1 cellular context compared by ENCODE assay signal in genomic region chr6:15293674-15294073, GRCh38.
TF ChIP-seq lines count a peak whose summit lies in the region.

No MANE protein-coding gene starts in this region.

TF ChIP-seq in WTC11, 78 proteins besides CTCF, POLR2A, EP300 and RAD21 (continued from another document):
- TF ChIP-seq IRF1 (CRISPR knock-in tag; IDR thresholded peaks at IDR 0.05), result no peak
- TF ChIP-seq NR2C2 (CRISPR knock-in tag; IDR thresholded peaks at IDR 0.05), result no peak
- TF ChIP-seq MAX (CRISPR knock-in tag; IDR thresholded peaks at IDR 0.05), result no peak
- no peak for TF ChIP-seq CBFB (CRISPR knock-in tag; IDR thresholded peaks at IDR 0.05; ENCODE audit: low read depth)
- TF ChIP-seq CREB1 (CRISPR knock-in tag; IDR thresholded peaks at IDR 0.05), result no peak
- no peak for TF ChIP-seq OVOL2 (CRISPR knock-in tag; IDR thresholded peaks at IDR 0.05; ENCODE audit: borderline replicate concordance)
- TF ChIP-seq ARID4B (CRISPR knock-in tag; IDR thresholded peaks at IDR 0.05; ENCODE audit: borderline replicate concordance), result no peak
- no peak for TF ChIP-seq ELF4 (CRISPR knock-in tag; IDR thresholded peaks at IDR 0.05; ENCODE audit: low read depth)
- no peak for TF ChIP-seq FOXK1 (CRISPR knock-in tag; IDR thresholded peaks at IDR 0.05)
- TF ChIP-seq ZNF423 (CRISPR knock-in tag; IDR thresholded peaks at IDR 0.05), result no peak
- no peak for TF ChIP-seq ZNF219 (CRISPR knock-in tag; IDR thresholded peaks at IDR 0.05; ENCODE audit: borderline replicate concordance)
- no peak for TF ChIP-seq FOXP1 (CRISPR knock-in tag; IDR thresholded peaks at IDR 0.05; ENCODE audit: borderline replicate concordance)
